Comparison of ENCODE assay signal across 1 cellular context in the genomic region with DNA sequence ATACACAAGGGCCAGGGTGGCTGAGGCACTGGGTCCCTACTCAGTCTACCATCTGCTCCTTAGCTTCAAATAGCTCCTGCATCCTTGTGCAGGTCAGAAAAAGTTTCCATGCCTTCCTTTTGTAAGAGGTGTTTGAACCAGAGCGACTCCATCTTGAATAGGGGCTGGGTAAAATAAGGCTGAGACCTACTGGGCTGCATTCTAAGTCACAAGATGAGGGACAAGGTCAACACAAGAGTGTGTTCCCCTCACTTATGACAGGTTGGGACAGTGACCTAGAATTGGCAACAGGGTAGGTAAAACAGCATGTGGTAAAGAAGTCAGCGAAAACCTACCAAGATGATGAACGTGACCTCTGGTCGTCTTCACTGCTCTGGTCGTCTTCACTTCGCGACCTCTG.
A peak's percentile ranks its signal among the peaks of the same experiment; 100 is the strongest.
TF ChIP-seq lines count a peak whose summit lies in the region.

No MANE protein-coding gene starts in this region.

TF ChIP-seq in K562, 482 proteins besides CTCF, POLR2A, EP300 and RAD21 (continues in another document):
- TF ChIP-seq NR2C1 (IDR thresholded peaks at IDR 0.05), result no peak
- peak; percentile 14; the same call in 1 of the 2 replicates for TF ChIP-seq NR2C1 (tag; IDR thresholded peaks at IDR 0.05)
- TF ChIP-seq SIN3A (IDR thresholded peaks at IDR 0.05; ENCODE audit: borderline replicate concordance in 2 of 2, control insufficient read depth in 1 of 2, low read depth in 2 of 2, low read length in 2 of 2), result no peak
- TF ChIP-seq ZNF512 (tag; IDR thresholded peaks at IDR 0.05), result no peak
- TF ChIP-seq ZNF644 (tag; IDR thresholded peaks at IDR 0.05; ENCODE audit: low read depth), result no peak
- no peak for TF ChIP-seq GATAD2A (IDR thresholded peaks at IDR 0.05)
- TF ChIP-seq NRF1 (conservative IDR thresholded peaks at IDR 0.05 in 1 of 2, IDR thresholded peaks at IDR 0.05 in 1 of 2), result no peak
- no peak for TF ChIP-seq PRMT5 (CRISPR knock-in tag; IDR thresholded peaks at IDR 0.05)
- TF ChIP-seq, protein P1, sequence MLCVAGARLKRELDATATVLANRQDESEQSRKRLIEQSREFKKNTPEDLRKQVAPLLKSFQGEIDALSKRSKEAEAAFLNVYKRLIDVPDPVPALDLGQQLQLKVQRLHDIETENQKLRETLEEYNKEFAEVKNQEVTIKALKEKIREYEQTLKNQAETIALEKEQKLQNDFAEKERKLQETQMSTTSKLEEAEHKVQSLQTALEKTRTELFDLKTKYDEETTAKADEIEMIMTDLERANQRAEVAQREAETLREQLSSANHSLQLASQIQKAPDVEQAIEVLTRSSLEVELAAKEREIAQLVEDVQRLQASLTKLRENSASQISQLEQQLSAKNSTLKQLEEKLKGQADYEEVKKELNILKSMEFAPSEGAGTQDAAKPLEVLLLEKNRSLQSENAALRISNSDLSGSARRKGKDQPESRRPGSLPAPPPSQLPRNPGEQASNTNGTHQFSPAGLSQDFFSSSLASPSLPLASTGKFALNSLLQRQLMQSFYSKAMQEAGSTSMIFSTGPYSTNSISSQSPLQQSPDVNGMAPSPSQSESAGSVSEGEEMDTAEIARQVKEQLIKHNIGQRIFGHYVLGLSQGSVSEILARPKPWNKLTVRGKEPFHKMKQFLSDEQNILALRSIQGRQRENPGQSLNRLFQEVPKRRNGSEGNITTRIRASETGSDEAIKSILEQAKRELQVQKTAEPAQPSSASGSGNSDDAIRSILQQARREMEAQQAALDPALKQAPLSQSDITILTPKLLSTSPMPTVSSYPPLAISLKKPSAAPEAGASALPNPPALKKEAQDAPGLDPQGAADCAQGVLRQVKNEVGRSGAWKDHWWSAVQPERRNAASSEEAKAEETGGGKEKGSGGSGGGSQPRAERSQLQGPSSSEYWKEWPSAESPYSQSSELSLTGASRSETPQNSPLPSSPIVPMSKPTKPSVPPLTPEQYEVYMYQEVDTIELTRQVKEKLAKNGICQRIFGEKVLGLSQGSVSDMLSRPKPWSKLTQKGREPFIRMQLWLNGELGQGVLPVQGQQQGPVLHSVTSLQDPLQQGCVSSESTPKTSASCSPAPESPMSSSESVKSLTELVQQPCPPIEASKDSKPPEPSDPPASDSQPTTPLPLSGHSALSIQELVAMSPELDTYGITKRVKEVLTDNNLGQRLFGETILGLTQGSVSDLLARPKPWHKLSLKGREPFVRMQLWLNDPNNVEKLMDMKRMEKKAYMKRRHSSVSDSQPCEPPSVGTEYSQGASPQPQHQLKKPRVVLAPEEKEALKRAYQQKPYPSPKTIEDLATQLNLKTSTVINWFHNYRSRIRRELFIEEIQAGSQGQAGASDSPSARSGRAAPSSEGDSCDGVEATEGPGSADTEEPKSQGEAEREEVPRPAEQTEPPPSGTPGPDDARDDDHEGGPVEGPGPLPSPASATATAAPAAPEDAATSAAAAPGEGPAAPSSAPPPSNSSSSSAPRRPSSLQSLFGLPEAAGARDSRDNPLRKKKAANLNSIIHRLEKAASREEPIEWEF (CRISPR knock-in tag; IDR thresholded peaks at IDR 0.05), result no peak
- TF ChIP-seq MEF2D (tag; conservative IDR thresholded peaks at IDR 0.05; ENCODE audit: low read depth), result 0 out of 2 replicates have a peak, but pooled peaks have one; percentile 18
- 0 out of 2 replicates have a peak, but pooled peaks have one; percentile 34 for TF ChIP-seq SMAD4 (CRISPR knock-in tag; conservative IDR thresholded peaks at IDR 0.05)
- TF ChIP-seq MXI1 (IDR thresholded peaks at IDR 0.05; ENCODE audit: low read depth, low read length), result no peak
- no peak for TF ChIP-seq CHD7 (IDR thresholded peaks at IDR 0.05; ENCODE audit: low read depth, low read length)
- TF ChIP-seq SMARCB1 (IDR thresholded peaks at IDR 0.05; ENCODE audit: insufficient read length, low read depth), result no peak
- no peak for TF ChIP-seq SMC3 (conservative IDR thresholded peaks at IDR 0.05; ENCODE audit: insufficient read depth, low read depth, low read length)
- no peak for TF ChIP-seq LARP7 (IDR thresholded peaks at IDR 0.05)
- TF ChIP-seq ZC3H11A (IDR thresholded peaks at IDR 0.05; ENCODE audit: low read depth, low read length), result no peak
- no peak for TF ChIP-seq ZNF586 (CRISPR knock-in tag; conservative IDR thresholded peaks at IDR 0.05)
- no peak for TF ChIP-seq MAZ (CRISPR knock-in tag; conservative IDR thresholded peaks at IDR 0.05 in 1 of 2, IDR thresholded peaks at IDR 0.05 in 1 of 2)
- TF ChIP-seq NELFE (IDR thresholded peaks at IDR 0.05; ENCODE audit: insufficient read depth, insufficient read length), result no peak
- no peak for TF ChIP-seq GABPB1 (CRISPR knock-in tag; IDR thresholded peaks at IDR 0.05)
- no peak for TF ChIP-seq FOXK2 (conservative IDR thresholded peaks at IDR 0.05 in 1 of 2, IDR thresholded peaks at IDR 0.05 in 1 of 2; ENCODE audit: low read depth in 2 of 2)
- no peak for TF ChIP-seq ATF7 (IDR thresholded peaks at IDR 0.05)
- no peak for TF ChIP-seq ZNF668 (CRISPR knock-in tag; IDR thresholded peaks at IDR 0.05)
- TF ChIP-seq IRF9 (tag; IDR thresholded peaks at IDR 0.05), result peak; percentile 55; the same call in 1 of the 2 replicates
- TF ChIP-seq HMG20A (CRISPR knock-in tag; conservative IDR thresholded peaks at IDR 0.05), result no peak
- TF ChIP-seq DMBX1 (CRISPR knock-in tag; IDR thresholded peaks at IDR 0.05; ENCODE audit: borderline replicate concordance), result peak; percentile 79; the same call in 1 of the 2 replicates
- TF ChIP-seq, protein P2, sequence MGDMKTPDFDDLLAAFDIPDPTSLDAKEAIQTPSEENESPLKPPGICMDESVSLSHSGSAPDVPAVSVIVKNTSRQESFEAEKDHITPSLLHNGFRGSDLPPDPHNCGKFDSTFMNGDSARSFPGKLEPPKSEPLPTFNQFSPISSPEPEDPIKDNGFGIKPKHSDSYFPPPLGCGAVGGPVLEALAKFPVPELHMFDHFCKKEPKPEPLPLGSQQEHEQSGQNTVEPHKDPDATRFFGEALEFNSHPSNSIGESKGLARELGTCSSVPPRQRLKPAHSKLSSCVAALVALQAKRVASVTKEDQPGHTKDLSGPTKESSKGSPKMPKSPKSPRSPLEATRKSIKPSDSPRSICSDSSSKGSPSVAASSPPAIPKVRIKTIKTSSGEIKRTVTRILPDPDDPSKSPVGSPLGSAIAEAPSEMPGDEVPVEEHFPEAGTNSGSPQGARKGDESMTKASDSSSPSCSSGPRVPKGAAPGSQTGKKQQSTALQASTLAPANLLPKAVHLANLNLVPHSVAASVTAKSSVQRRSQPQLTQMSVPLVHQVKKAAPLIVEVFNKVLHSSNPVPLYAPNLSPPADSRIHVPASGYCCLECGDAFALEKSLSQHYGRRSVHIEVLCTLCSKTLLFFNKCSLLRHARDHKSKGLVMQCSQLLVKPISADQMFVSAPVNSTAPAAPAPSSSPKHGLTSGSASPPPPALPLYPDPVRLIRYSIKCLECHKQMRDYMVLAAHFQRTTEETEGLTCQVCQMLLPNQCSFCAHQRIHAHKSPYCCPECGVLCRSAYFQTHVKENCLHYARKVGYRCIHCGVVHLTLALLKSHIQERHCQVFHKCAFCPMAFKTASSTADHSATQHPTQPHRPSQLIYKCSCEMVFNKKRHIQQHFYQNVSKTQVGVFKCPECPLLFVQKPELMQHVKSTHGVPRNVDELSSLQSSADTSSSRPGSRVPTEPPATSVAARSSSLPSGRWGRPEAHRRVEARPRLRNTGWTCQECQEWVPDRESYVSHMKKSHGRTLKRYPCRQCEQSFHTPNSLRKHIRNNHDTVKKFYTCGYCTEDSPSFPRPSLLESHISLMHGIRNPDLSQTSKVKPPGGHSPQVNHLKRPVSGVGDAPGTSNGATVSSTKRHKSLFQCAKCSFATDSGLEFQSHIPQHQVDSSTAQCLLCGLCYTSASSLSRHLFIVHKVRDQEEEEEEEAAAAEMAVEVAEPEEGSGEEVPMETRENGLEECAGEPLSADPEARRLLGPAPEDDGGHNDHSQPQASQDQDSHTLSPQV (IDR thresholded peaks at IDR 0.05), result peak; percentile 92
- peak; percentile 58; the same call in 1 of the 2 replicates for TF ChIP-seq PTRF (tag; IDR thresholded peaks at IDR 0.05)
- no peak for TF ChIP-seq SRSF7 (optimal IDR thresholded peaks at IDR 0.05; ENCODE audit: low read depth, low read length)
- TF ChIP-seq NR1H2 (CRISPR knock-in tag; IDR thresholded peaks at IDR 0.05), result no peak
